ENCODE assay signal across 8 cellular contexts in genomic region chr2:97936199-97936598, GRCh38. TPM values are rescaled to one million over a fixed set of nuclear protein-coding genes. Genes with fewer than 3 reads are reported as not detected.
DNase-seq lines count a peak whose midpoint lies in the region; ATAC-seq and TF ChIP-seq lines count a peak whose summit lies in the region.

No MANE protein-coding gene starts in this region.

- H4K5ac ChIP-seq in IMR-90 (ENCODE audit: low read depth, low read length), result no peak overlapping the region

- ATAC-seq in GM19372 (IDR thresholded peaks at IDR 0.05; ENCODE audit: low read depth, unreplicated experiment), result peak; percentile 45
- ATAC-seq in IMR-90 (ENCODE audit: low read depth), result peak; percentile 52
- no peak for ATAC-seq in GM19452 (IDR thresholded peaks at IDR 0.05; ENCODE audit: unreplicated experiment)
- no peak for ATAC-seq in HG03520 (IDR thresholded peaks at IDR 0.05; ENCODE audit: unreplicated experiment)

- no peak for TF ChIP-seq POLR2A in IMR-90 (IDR thresholded peaks at IDR 0.05; ENCODE audit: low read depth, low read length)

- dilution Hi-C loops in IMR-90 (cut with HindIII; ENCODE audit: low sequenced_read_pairs, unreplicated experiment), result no loop called here

- H3K36me3 ChIP-seq in IMR-90 (ENCODE audit: control insufficient read depth, insufficient read depth, low read length) (no peaks in the 10 kb centered on the region), mucosa of rectum (ENCODE audit: control insufficient read depth in 2 of 2, insufficient read depth in 2 of 2, low read length in 2 of 2) (no peaks in the 10 kb centered on the region)

- H4K20me1 ChIP-seq in IMR-90 (ENCODE audit: insufficient read depth, low read length), result peaks cover 29% of the 10 kb centered on the region

- H2BK120ac ChIP-seq in IMR-90 (ENCODE audit: low read depth, low read length), result no peak overlapping the region

- H4K91ac ChIP-seq in IMR-90 (ENCODE audit: insufficient read depth, low read depth, low read length), result 0 out of 2 replicates have a peak overlapping the region, but pooled peaks have one; percentile 3

- no peak overlapping the region for H3K14ac ChIP-seq in IMR-90 (replicated peaks; ENCODE audit: low read depth, low read length)

- H2BK20ac ChIP-seq in IMR-90 (ENCODE audit: low read depth, low read length), result no peak overlapping the region; the same call in 1 of the 2 replicates

- H2AK5ac ChIP-seq in IMR-90 (ENCODE audit: low read depth, low read length), result peak overlapping the region; percentile 32; the same call in 1 of the 2 replicates

- H2BK15ac ChIP-seq in IMR-90 (ENCODE audit: low read depth, low read length), result no peak overlapping the region

- H3K56ac ChIP-seq in IMR-90 (ENCODE audit: extremely low read depth, insufficient read depth, low read length), result no peak overlapping the region

- H3K4me3 ChIP-seq in IMR-90 (ENCODE audit: insufficient read depth, low read depth, low read length), result no peak overlapping the region
- no peak overlapping the region for H3K4me3 ChIP-seq in mucosa of rectum (ENCODE audit: low read length in 2 of 2)

- no peak overlapping the region for H2AK9ac ChIP-seq in IMR-90 (replicated peaks; ENCODE audit: low read depth, low read length, poor library complexity)

- H4K8ac ChIP-seq in IMR-90 (ENCODE audit: low read depth in 2 of 2, low read length in 2 of 2), result no peak overlapping the region

- DNase-seq in IMR-90, result no peak
- DNase-seq in SHP77 (lab: John Stamatoyannopoulos, UW), result peak; percentile 81 to 84
- DNase-seq in AG08395 (ENCODE audit: low spot score), result no peak
- DNase-seq in dermis blood vessel endothelial cell, result no peak

- CTCF ChIA-PET in IMR-90 (lab: Yijun Ruan, JAX), result no interaction called here

- H3K18ac ChIP-seq in IMR-90 (ENCODE audit: low read depth, low read length), result 0 out of 2 replicates have a peak overlapping the region, but pooled peaks have one; percentile 18

- no peak overlapping the region for H2AFZ ChIP-seq in IMR-90 (replicated peaks; ENCODE audit: low read length, poor library complexity)

- intact Hi-C loops in IMR-90 (cut with micrococcal nuclease), result loop anchor here (2.0 to 5.0 kb wide), 3 partner anchors 15 to 64 kb away; no protein-coding TSS in a partner anchor

- BruUV-seq in IMR-90 (replicated peaks; lab: Mats Ljungman, UMichigan), result no TSS peak

- peak overlapping the region; percentile 53 for H3K4me2 ChIP-seq in IMR-90 (ENCODE audit: low read depth, low read length)

- H3K9me3 ChIP-seq in IMR-90 (ENCODE audit: control insufficient read depth, insufficient read depth, low read length) (no peaks in the 10 kb centered on the region), mucosa of rectum (ENCODE audit: control insufficient read depth in 2 of 2, low read length in 2 of 2) (no peaks in the 10 kb centered on the region)

- H3K23ac ChIP-seq in IMR-90 (ENCODE audit: low read depth, low read length), result peak overlapping the region; percentile 65

- peaks cover 11 to 28% of the 10 kb centered on the region in 2 experiments for H3K79me1 ChIP-seq in IMR-90 (ENCODE audit: low read depth in 1 of 2, low read length in 2 of 2)

- peak overlapping the region; percentile 40; the same call in 1 of the 2 replicates for H3K4ac ChIP-seq in IMR-90 (ENCODE audit: low read depth, low read length)

- in situ Hi-C loops in IMR-90 (cut with MboI; ENCODE audit: low sequenced_read_pairs), result no loop called here

- H3K9me1 ChIP-seq in IMR-90 (ENCODE audit: insufficient read depth, low read length), result peaks cover 3% of the 10 kb centered on the region

- WGBS in IMR-90 (ENCODE audit: extremely low coverage in 2 of 2, insufficient read length in 1 of 2), 2 experiments, result no CpG with 5 or more reads among the region's 5 CpGs

- H3K27ac ChIP-seq in IMR-90 (ENCODE audit: insufficient read depth, low read length), result no peak overlapping the region
- peak overlapping the region; percentile 2 to 9 for H3K27ac ChIP-seq in mucosa of rectum (ENCODE audit: low read depth in 2 of 2, low read length in 2 of 2)

- H3K9ac ChIP-seq in IMR-90 (ENCODE audit: low read depth, low read length), result no peak overlapping the region
- no peak overlapping the region for H3K9ac ChIP-seq in mucosa of rectum (ENCODE audit: low read depth in 1 of 2, low read length in 2 of 2)

- TF ChIP-seq CTCF in IMR-90 (conservative IDR thresholded peaks at IDR 0.05; ENCODE audit: low read depth, low read length), result no peak

- POLR2A ChIA-PET in IMR-90 (lab: Charles Lee; ENCODE audit: unreplicated experiment), result no interaction called here

- H3K27me3 ChIP-seq in IMR-90 (ENCODE audit: control insufficient read depth, insufficient read depth, low read length), result no peaks in the 10 kb centered on the region
- H3K27me3 ChIP-seq in mucosa of rectum (ENCODE audit: control insufficient read depth in 2 of 2, insufficient read depth in 2 of 2, low read length in 2 of 2), result no peaks in the 10 kb centered on the region

- TF ChIP-seq RAD21 in IMR-90 (IDR thresholded peaks at IDR 0.05; ENCODE audit: low read length), result no peak

- H3K4me1 ChIP-seq in IMR-90 (ENCODE audit: control insufficient read depth, insufficient read depth, low read length) (peaks cover 6% of the 10 kb centered on the region), mucosa of rectum (ENCODE audit: control insufficient read depth in 2 of 2, insufficient read depth in 2 of 2, low read length in 2 of 2) (peaks cover 11 to 14% of the 10 kb centered on the region in 2 donors)

- peak overlapping the region; percentile 2 for H2BK5ac ChIP-seq in IMR-90 (ENCODE audit: low read depth, low read length, poor library complexity, severe bottlenecking)

TF ChIP-seq in IMR-90, 13 proteins besides CTCF, POLR2A, EP300 and RAD21:
- no peak for TF ChIP-seq MAFK (IDR thresholded peaks at IDR 0.05; ENCODE audit: low read depth, low read length)
- TF ChIP-seq SMC3 (IDR thresholded peaks at IDR 0.05; ENCODE audit: low read depth, low read length), result no peak
- no peak for TF ChIP-seq BHLHE40 (IDR thresholded peaks at IDR 0.05; ENCODE audit: low read depth, low read length)
TF ChIP-seq in IMR-90: peak in this region for 0.

RNA-seq across cellular contexts. Expression of gene TMEM131, which starts 59.5 kb away (rescaled TPM):
- 13.3 and 18.9 TPM in 2 replicates for total RNA-seq in IMR-90 (2012; rRNA removed)
- polyA plus RNA-seq in IMR-90 (2012; rRNA removed), result 14.0 TPM in 2 replicates
- polyA plus RNA-seq in IMR-90 (2012; cell fraction: cytosol; rRNA removed), result 3.5 and 6.7 TPM in 2 replicates
- polyA plus RNA-seq in IMR-90 (2012; cell fraction: nucleus; rRNA removed; ENCODE audit: low replicate concordance), result 16.5 and 40.8 TPM in 2 replicates
- total RNA-seq in dermis blood vessel endothelial cell, result 22.3 and 30.9 TPM in 2 replicates

Comparison
In these comparisons a context has a peak if more than half of its experiments do, and no peak if none do; other contexts are left out.
1. ATAC-seq: peak in GM19372 (single experiment) and IMR-90 (single experiment); none in GM19452 (single experiment) and HG03520 (single experiment).
2. DNase-seq: peak in SHP77 (2 of 2); none in IMR-90 (single experiment), AG08395 (single experiment) and dermis blood vessel endothelial cell (single experiment).